ENCODE assay signal across 2 cellular contexts in genomic region chr19:6235031-6235951, GRCh38.
TF ChIP-seq lines count a peak whose summit lies in the region.

No MANE protein-coding gene starts in this region.

TF ChIP-seq in GM23338, 12 proteins besides CTCF, POLR2A, EP300 and RAD21:
- TF ChIP-seq ZNF331 (CRISPR knock-in tag; IDR thresholded peaks at IDR 0.05; ENCODE audit: low read depth) = no peak
- TF ChIP-seq CREB1 (CRISPR knock-in tag; IDR thresholded peaks at IDR 0.05; ENCODE audit: low read depth) = no peak
- TF ChIP-seq EZH2 (IDR thresholded peaks at IDR 0.05; ENCODE audit: low read depth, unreplicated experiment) = no peak
- no peak for TF ChIP-seq ZNF114 (CRISPR knock-in tag; IDR thresholded peaks at IDR 0.05)
- no peak for TF ChIP-seq POLR2AphosphoS5 (IDR thresholded peaks at IDR 0.05; ENCODE audit: low read depth)
- no peak for TF ChIP-seq JUNB (IDR thresholded peaks at IDR 0.05; ENCODE audit: unreplicated experiment)
- TF ChIP-seq ZNF462 (CRISPR knock-in tag; IDR thresholded peaks at IDR 0.05) = no peak
- no peak for TF ChIP-seq REST (IDR thresholded peaks at IDR 0.05; ENCODE audit: unreplicated experiment)
- TF ChIP-seq ETS1 (IDR thresholded peaks at IDR 0.05) = no peak
- no peak for TF ChIP-seq EZH2phosphoT487 (IDR thresholded peaks at IDR 0.05; ENCODE audit: unreplicated experiment)
- TF ChIP-seq NANOG (IDR thresholded peaks at IDR 0.05; ENCODE audit: borderline replicate concordance) = no peak
- no peak for TF ChIP-seq STAT1 (IDR thresholded peaks at IDR 0.05; ENCODE audit: unreplicated experiment)

TF ChIP-seq in HepG2, 621 proteins besides CTCF, POLR2A, EP300 and RAD21:
- no peak for TF ChIP-seq ZNF713 (CRISPR knock-in tag; IDR thresholded peaks at IDR 0.05)
- TF ChIP-seq ZFP36 (IDR thresholded peaks at IDR 0.05; ENCODE audit: borderline replicate concordance, low read depth, low read length, partially characterized antibody) = no peak
- no peak for TF ChIP-seq ZMAT5 (CRISPR knock-in tag; IDR thresholded peaks at IDR 0.05; ENCODE audit: borderline replicate concordance, low read depth)
- peak; percentile 32 for TF ChIP-seq AGO2 (optimal IDR thresholded peaks at IDR 0.05; ENCODE audit: low read depth, low read length)
- TF ChIP-seq KLF16 (CRISPR knock-in tag; IDR thresholded peaks at IDR 0.05) = no peak
- TF ChIP-seq TAF1 (CRISPR knock-in tag; IDR thresholded peaks at IDR 0.05) = no peak
